22 cellular contexts compared by ENCODE assay signal in genomic region chr7:68265258-68265657, GRCh38.
DNase-seq lines count a peak whose midpoint lies in the region; ATAC-seq, FAIRE-seq and TF ChIP-seq lines count a peak whose summit lies in the region.
"Had no signal": no experiment of that assay in that cellular context is flagged by ENCODE, and none has a peak within 500 bp of the region (broad histone marks: within the 10 kb centered on the region; RNA-seq: fewer than 3 reads in every experiment).

No MANE protein-coding gene starts in this region.

- H3K27ac ChIP-seq in A549 (no peak overlapping the region), neural cell (ENCODE audit: low read length) (no peak overlapping the region), spleen (no peak overlapping the region)
- H3K27ac ChIP-seq: BLaER1 treated with 17β-estradiol and CSF1 and Interleukin-3, amounts not matched to agents 10 nM and 100 nM; C4-2B had no signal

- CTCF ChIA-PET in A549 (lab: Yijun Ruan, JAX): interaction anchor here (0.6 to 1.4 kb wide), 2 partner anchors 18 to 23 kb away, joined by 3 to 4 read pairs; no protein-coding TSS in a partner anchor

- H3K27me3 ChIP-seq in neural cell (ENCODE audit: insufficient read depth, low read depth, low read length) (no peaks in the 10 kb centered on the region), spleen (replicated peaks in 1 of 7) (no peaks in the 10 kb centered on the region)
- H3K27me3 ChIP-seq: BLaER1 treated with 17β-estradiol and CSF1 and Interleukin-3, amounts not matched to agents 10 nM and 100 nM had no signal

- TF ChIP-seq POLR2A in A549 (IDR thresholded peaks at IDR 0.05; ENCODE audit: low read length) (no peak), spleen (IDR thresholded peaks at IDR 0.05) (no peak)

- no peak for TF ChIP-seq RAD21 in A549 (conservative IDR thresholded peaks at IDR 0.05 in 1 of 2, IDR thresholded peaks at IDR 0.05 in 1 of 2)
- no peak for TF ChIP-seq RAD21 in neural cell (conservative IDR thresholded peaks at IDR 0.05)

- ATAC-seq in A549: no peak
- ATAC-seq: CD8-positive, alpha-beta T cell; GM12878 had no signal

- no peak overlapping the region for H3K4me2 ChIP-seq in A549
- H3K4me2 ChIP-seq in neural cell (ENCODE audit: low read length): no peak overlapping the region
- H3K4me2 ChIP-seq: BLaER1 treated with 17β-estradiol and CSF1 and Interleukin-3, amounts not matched to agents 10 nM and 100 nM had no signal

- TF ChIP-seq EP300 in A549 (IDR thresholded peaks at IDR 0.05): no peak
- TF ChIP-seq EP300 in neural cell (conservative IDR thresholded peaks at IDR 0.05; ENCODE audit: poor library complexity, severe bottlenecking): no peak

- H3K36me3 ChIP-seq in neural cell (ENCODE audit: insufficient read depth, low read length) (no peaks in the 10 kb centered on the region), spleen (no peaks in the 10 kb centered on the region)

- WGBS in A549 (ENCODE audit: missing lambda C conversion rate): 4% methylated on average over 3 of the region's 3 CpGs
- WGBS in spleen, 5 donors: 41 to 55% (median 48%) methylated on average over 3 of the region's 3 CpGs

- TF ChIP-seq CTCF in A549 (IDR thresholded peaks at IDR 0.05) (no peak), neural cell (IDR thresholded peaks at IDR 0.05; ENCODE audit: poor library complexity, severe bottlenecking) (no peak), spleen (IDR thresholded peaks at IDR 0.05 in 8 of 11, conservative IDR thresholded peaks at IDR 0.05 in 3 of 11) (no peak)

- intact Hi-C loops in spleen (cut with DNase I; ENCODE audit: low total_unique reads): no loop called here

- no peak overlapping the region for H3K9ac ChIP-seq in neural cell (ENCODE audit: low read length)
- H3K9ac ChIP-seq: BLaER1 treated with 17β-estradiol and CSF1 and Interleukin-3, amounts not matched to agents 10 nM and 100 nM had no signal

- H3K4me3 ChIP-seq in A549 (no peak overlapping the region), neural cell (ENCODE audit: low read length) (no peak overlapping the region), spleen (no peak overlapping the region)
- H3K4me3 ChIP-seq: GM12878 had no signal

- H4K20me1 ChIP-seq in neural cell (ENCODE audit: insufficient read depth): no peaks in the 10 kb centered on the region
- H4K20me1 ChIP-seq: BLaER1 treated with 17β-estradiol and CSF1 and Interleukin-3, amounts not matched to agents 10 nM and 100 nM had no signal

- H2AFZ ChIP-seq in neural cell (ENCODE audit: low read depth, low read length): no peak overlapping the region

- H3K9me3 ChIP-seq in A549 (peaks cover 42% of the 10 kb centered on the region), neural cell (ENCODE audit: low read length) (no peaks in the 10 kb centered on the region), spleen (peaks cover 0 to 72% (median 37%) of the 10 kb centered on the region in 8 donors)

- no peaks in the 10 kb centered on the region for H3F3A ChIP-seq in neural cell (ENCODE audit: insufficient read depth, low read length, poor library complexity, severe bottlenecking)

- H3K9me2 ChIP-seq in neural cell (ENCODE audit: insufficient read depth, low read length): no peaks in the 10 kb centered on the region

- peaks cover 13% of the 10 kb centered on the region for H3K4me1 ChIP-seq in A549
- no peaks in the 10 kb centered on the region for H3K4me1 ChIP-seq in spleen
- H3K4me1 ChIP-seq: BLaER1 treated with 17β-estradiol and CSF1 and Interleukin-3, amounts not matched to agents 10 nM and 100 nM had no signal

- POLR2A ChIA-PET in A549 (lab: Yijun Ruan, JAX): no interaction called here

- no peak for FAIRE-seq in A549 (lab: Jason Lieb, UNC)
- FAIRE-seq: A204.1, GM12878, GM12892, GM18507 had no signal

- DNase-seq in A549 (ENCODE audit: low read depth in 1 of 2, low spot score in 1 of 2) (no peak), COR-L47 (lab: John Stamatoyannopoulos, UW) (peak; percentile 50), spleen (no peak), activated gamma-delta T cell (lab: John Stamatoyannopoulos, UW) (no peak)
- DNase-seq: 8988T; AML-193; CD4-positive, alpha-beta T cell; CD8-positive, alpha-beta T cell; DMS 273 treated with DMSO at 0.1 percent for 48 hours; DMS153; DMS53; DMS79; DND-41; EL; GDM1 had no signal

- no peaks in the 10 kb centered on the region for H3K79me2 ChIP-seq in neural cell (replicated peaks; ENCODE audit: insufficient read depth, low read length)

TF ChIP-seq in A549, 52 proteins besides CTCF, POLR2A, EP300 and RAD21:
- TF ChIP-seq MAFK (IDR thresholded peaks at IDR 0.05; ENCODE audit: partially characterized antibody) (peak; percentile 53), RFX5 (IDR thresholded peaks at IDR 0.05) (no peak)

TF ChIP-seq in neural cell, 6 proteins besides CTCF, POLR2A, EP300 and RAD21:
- no peak for TF ChIP-seq MXI1 (conservative IDR thresholded peaks at IDR 0.05; ENCODE audit: poor library complexity, severe bottlenecking)
- TF ChIP-seq REST (IDR thresholded peaks at IDR 0.05; ENCODE audit: borderline replicate concordance): peak; percentile 64
TF ChIP-seq in neural cell: peak in this region for 1.
